ENCODE assay signal across 7 cellular contexts in genomic region chr13:110306960-110307696, GRCh38. TPM values are rescaled to one million over a fixed set of nuclear protein-coding genes. Genes with fewer than 3 reads are reported as not detected.
DNase-seq lines count a peak whose midpoint lies in the region; ATAC-seq, FAIRE-seq and TF ChIP-seq lines count a peak whose summit lies in the region.

COL4A1 (minus strand) TSS chr13:110307157; CDS start chr13:110307027, 130 bp downstream.
COL4A2 (plus strand) TSS chr13:110307284; CDS start chr13:110307904, 620 bp downstream.

- peak within 1 kb of the TSS; percentile 93 for H3K4ac ChIP-seq in IMR-90 (ENCODE audit: low read depth, low read length)

- H2AFZ ChIP-seq in IMR-90 (replicated peaks; ENCODE audit: low read length, poor library complexity): peak within 1 kb of the TSS; percentile 83

- peak within 1 kb of the TSS; percentile 72; the same call in 1 of the 3 replicates for H2BK15ac ChIP-seq in IMR-90 (ENCODE audit: low read depth, low read length)

- H3K4me1 ChIP-seq in IMR-90 (ENCODE audit: control insufficient read depth, insufficient read depth, low read length): peaks cover 34% of the 10 kb centered on the region
- peaks cover 0 to 3% of the 10 kb centered on the region in 2 donors for H3K4me1 ChIP-seq in breast epithelium
- H3K4me1 ChIP-seq in kidney (ENCODE audit: control insufficient read depth in 1 of 2, insufficient read depth in 1 of 2, low read depth in 1 of 2, low read length in 2 of 2): peaks cover 40 to 60% of the 10 kb centered on the region in 2 donors
- peaks cover 24 to 86% (median 71%) of the 10 kb centered on the region in 5 donors for H3K4me1 ChIP-seq in subcutaneous abdominal adipose tissue (ENCODE audit: control insufficient read depth in 5 of 5, insufficient read depth in 5 of 5, low read length in 5 of 5)

- H4K5ac ChIP-seq in IMR-90 (ENCODE audit: low read depth, low read length): peak within 1 kb of the TSS; percentile 42

- peak within 1 kb of the TSS; percentile 78 for H3K27ac ChIP-seq in IMR-90 (ENCODE audit: insufficient read depth, low read length)
- H3K27ac ChIP-seq in breast epithelium: peak within 1 kb of the TSS; percentile 87 to 96
- peak within 1 kb of the TSS; percentile 89 to 94 for H3K27ac ChIP-seq in kidney (ENCODE audit: low read depth in 2 of 2, low read length in 2 of 2)
- peak within 1 kb of the TSS; percentile 99 for H3K27ac ChIP-seq in subcutaneous abdominal adipose tissue (ENCODE audit: low read depth, low read length)

- ATAC-seq in IMR-90 (ENCODE audit: low read depth) (peak; percentile 67), GM19324 (IDR thresholded peaks at IDR 0.05; ENCODE audit: low FRiP score, unreplicated experiment) (no peak), HG02973 (IDR thresholded peaks at IDR 0.05; ENCODE audit: unreplicated experiment) (no peak), HG03108 (IDR thresholded peaks at IDR 0.05; ENCODE audit: unreplicated experiment) (no peak)

- H4K20me1 ChIP-seq in IMR-90 (ENCODE audit: insufficient read depth, low read length): peaks cover 74% of the 10 kb centered on the region

- peak within 1 kb of the TSS; percentile 87 for H3K56ac ChIP-seq in IMR-90 (ENCODE audit: extremely low read depth, insufficient read depth, low read length)

- POLR2A ChIA-PET in IMR-90 (lab: Charles Lee; ENCODE audit: unreplicated experiment): interaction anchor here (0.7 to 1.6 kb wide), 10 partner anchors 17 to 103 kb away, joined by 3 to 9 read pairs (median 4); no protein-coding TSS in a partner anchor

- peak within 1 kb of the TSS; percentile 64 for H3K18ac ChIP-seq in IMR-90 (ENCODE audit: low read depth, low read length)

- peak within 1 kb of the TSS; percentile 75 for H2BK120ac ChIP-seq in IMR-90 (ENCODE audit: low read depth, low read length)

- peak within 1 kb of the TSS; percentile 93 for H3K4me2 ChIP-seq in IMR-90 (ENCODE audit: low read depth, low read length)

- peak within 1 kb of the TSS; percentile 96 for H3K14ac ChIP-seq in IMR-90 (replicated peaks; ENCODE audit: low read depth, low read length)

- H3K4me3 ChIP-seq in IMR-90 (ENCODE audit: insufficient read depth, low read depth, low read length) (peak within 1 kb of the TSS; percentile 84), breast epithelium (peak within 1 kb of the TSS; percentile 64 to 96 (median 78)), kidney (ENCODE audit: low read length in 2 of 2) (peak within 1 kb of the TSS; percentile 93 to 96), subcutaneous abdominal adipose tissue (ENCODE audit: low read depth in 1 of 5, low read length in 5 of 5) (peak within 1 kb of the TSS; percentile 94 to 99 (median 97))

- DNase-seq in IMR-90 (peak; percentile 77), breast epithelium (ENCODE audit: low spot score in 2 of 2) (peak; percentile 57 to 65), kidney (peak; percentile 95)

- H3K27me3 ChIP-seq in IMR-90 (ENCODE audit: control insufficient read depth, insufficient read depth, low read length) (no peaks in the 10 kb centered on the region), breast epithelium (peaks cover 0 to 14% of the 10 kb centered on the region in 2 donors), subcutaneous abdominal adipose tissue (ENCODE audit: control insufficient read depth in 5 of 5, insufficient read depth in 4 of 5, low read length in 5 of 5) (peaks cover 0 to 10% (median 0%) of the 10 kb centered on the region in 5 donors)

- H3K36me3 ChIP-seq in IMR-90 (ENCODE audit: control insufficient read depth, insufficient read depth, low read length): peaks cover 42% of the 10 kb centered on the region
- H3K36me3 ChIP-seq in breast epithelium: no peaks in the 10 kb centered on the region
- H3K36me3 ChIP-seq in kidney (ENCODE audit: control insufficient read depth in 1 of 2, insufficient read depth in 2 of 2, low read length in 2 of 2): no peaks in the 10 kb centered on the region
- peaks cover 0 to 35% (median 7%) of the 10 kb centered on the region in 5 donors for H3K36me3 ChIP-seq in subcutaneous abdominal adipose tissue (ENCODE audit: control insufficient read depth in 5 of 5, insufficient read depth in 5 of 5, low read length in 5 of 5)

- H2AK9ac ChIP-seq in IMR-90 (replicated peaks; ENCODE audit: low read depth, low read length, poor library complexity): peak within 1 kb of the TSS; percentile 93

- peaks cover 37% of the 10 kb centered on the region for H3K9me1 ChIP-seq in IMR-90 (ENCODE audit: insufficient read depth, low read length)

- intact Hi-C loops in IMR-90 (cut with micrococcal nuclease) (loop anchor here (1.0 to 2.0 kb wide), 2 partner anchors 34 to 105 kb away; no protein-coding TSS in a partner anchor), breast epithelium (cut with DNase I; ENCODE audit: low total_unique reads) (no loop called here), kidney (cut with DNase I) (loop anchor here (10.0 kb wide), 1 partner anchor 108 kb away; no protein-coding TSS in a partner anchor)

- WGBS in IMR-90 (ENCODE audit: extremely low coverage in 2 of 2, insufficient read length in 1 of 2), 2 experiments: 0% methylated on average over 13 of the region's 89 CpGs; no CpG with 5 or more reads in 1 of the 2 experiments

- H4K91ac ChIP-seq in IMR-90 (ENCODE audit: insufficient read depth, low read depth, low read length): peak within 1 kb of the TSS; percentile 91

- dilution Hi-C loops in IMR-90 (cut with HindIII; ENCODE audit: low sequenced_read_pairs, unreplicated experiment): no loop called here

- peak within 1 kb of the TSS; percentile 89 for H2BK5ac ChIP-seq in IMR-90 (ENCODE audit: low read depth, low read length, poor library complexity, severe bottlenecking)

- peaks cover 4 to 66% of the 10 kb centered on the region in 2 experiments; a peak in 2 of 4 replicates for H3K79me1 ChIP-seq in IMR-90 (ENCODE audit: low read depth in 1 of 2, low read length in 2 of 2)

- in situ Hi-C loops in IMR-90 (cut with MboI; ENCODE audit: low sequenced_read_pairs): no loop called here

- no peaks in the 10 kb centered on the region for H3K9me3 ChIP-seq in IMR-90 (ENCODE audit: control insufficient read depth, insufficient read depth, low read length)
- H3K9me3 ChIP-seq in breast epithelium: no peaks in the 10 kb centered on the region
- H3K9me3 ChIP-seq in kidney (ENCODE audit: control insufficient read depth in 1 of 2, low read length in 2 of 2): no peaks in the 10 kb centered on the region
- H3K9me3 ChIP-seq in subcutaneous abdominal adipose tissue (ENCODE audit: control insufficient read depth in 5 of 5, low read length in 5 of 5): no peaks in the 10 kb centered on the region

- H2AK5ac ChIP-seq in IMR-90 (ENCODE audit: low read depth, low read length): peak within 1 kb of the TSS; percentile 94

- peak within 1 kb of the TSS; percentile 29 for H2BK20ac ChIP-seq in IMR-90 (ENCODE audit: low read depth, low read length)

- CTCF ChIA-PET in IMR-90 (lab: Yijun Ruan, JAX): interaction anchor here (1.3 to 2.6 kb wide), 2 partner anchors 16 to 59 kb away, joined by 5 to 6 read pairs; no protein-coding TSS in a partner anchor

- TF ChIP-seq POLR2A in IMR-90 (IDR thresholded peaks at IDR 0.05; ENCODE audit: low read depth, low read length): peak; percentile 99
- TF ChIP-seq POLR2A in breast epithelium (IDR thresholded peaks at IDR 0.05): peak; percentile 20

- peak within 1 kb of the TSS; percentile 69 to 84; a peak in 3 of 4 replicates for H4K8ac ChIP-seq in IMR-90 (ENCODE audit: low read depth in 2 of 2, low read length in 2 of 2)

- FAIRE-seq in kidney (lab: Jason Lieb, UNC): no peak

- peak within 1 kb of the TSS; percentile 93 for H3K23ac ChIP-seq in IMR-90 (ENCODE audit: low read depth, low read length)

- TSS peak; percentile 82 for BruUV-seq in IMR-90 (replicated peaks; lab: Mats Ljungman, UMichigan)

- H3K9ac ChIP-seq in IMR-90 (ENCODE audit: low read depth, low read length) (peak within 1 kb of the TSS; percentile 96), kidney (ENCODE audit: low read length in 2 of 2) (peak within 1 kb of the TSS; percentile 90 to 99), subcutaneous abdominal adipose tissue (ENCODE audit: low read length in 5 of 5) (peak within 1 kb of the TSS; percentile 95 to 99 (median 96))

- no peak; the same call in 1 of the 2 replicates for TF ChIP-seq RAD21 in IMR-90 (IDR thresholded peaks at IDR 0.05; ENCODE audit: low read length)

- TF ChIP-seq CTCF in IMR-90 (conservative IDR thresholded peaks at IDR 0.05; ENCODE audit: low read depth, low read length) (no peak), breast epithelium (IDR thresholded peaks at IDR 0.05) (no peak), kidney (IDR thresholded peaks at IDR 0.05; ENCODE audit: borderline replicate concordance, extremely low read depth, insufficient read depth) (no peak)

TF ChIP-seq in IMR-90, 13 proteins besides CTCF, POLR2A, EP300 and RAD21:
- TF ChIP-seq BHLHE40 (IDR thresholded peaks at IDR 0.05; ENCODE audit: low read depth, low read length) (no peak), SMC3 (IDR thresholded peaks at IDR 0.05; ENCODE audit: low read depth, low read length) (peak; percentile 4; the same call in 1 of the 2 replicates), MAFK (IDR thresholded peaks at IDR 0.05; ENCODE audit: low read depth, low read length) (no peak), CEBPB (IDR thresholded peaks at IDR 0.05; ENCODE audit: low read depth, low read length) (no peak), MAZ (IDR thresholded peaks at IDR 0.05; ENCODE audit: borderline replicate concordance, low read depth, low read length) (peak; percentile 76; the same call in 1 of the 2 replicates)
TF ChIP-seq in IMR-90: peak in this region for 2.

RNA-seq across cellular contexts. Expression of gene COL4A1, which starts in this region (rescaled TPM):
- total RNA-seq in IMR-90 (2012; rRNA removed): 230 and 263 TPM in 2 replicates
- polyA plus RNA-seq in IMR-90 (2012; rRNA removed): 301 and 337 TPM in 2 replicates
- 173 and 272 TPM in 2 replicates for polyA plus RNA-seq in IMR-90 (2012; cell fraction: cytosol; rRNA removed)
- 217 and 287 TPM in 2 replicates for polyA plus RNA-seq in IMR-90 (2012; cell fraction: nucleus; rRNA removed; ENCODE audit: low replicate concordance)
- total RNA-seq in breast epithelium: 1,000 to 10,000 TPM in 1 of 3 donors, 100 to 1,000 TPM in 2; 118 to 1,008 (median 370) TPM
- total RNA-seq in kidney: 218 TPM
- 53.0 TPM for polyA plus RNA-seq in kidney (ENCODE audit: insufficient read depth, low read depth, low replicate concordance)

RNA-seq across cellular contexts. Expression of gene COL4A2, which starts in this region (rescaled TPM):
- total RNA-seq in IMR-90 (2012; rRNA removed): 90.7 and 97.5 TPM in 2 replicates
- polyA plus RNA-seq in IMR-90 (2012; rRNA removed): 457 and 533 TPM in 2 replicates
- polyA plus RNA-seq in IMR-90 (2012; cell fraction: cytosol; rRNA removed): 220 and 733 TPM in 2 replicates
- 553 and 1,147 TPM in 2 replicates for polyA plus RNA-seq in IMR-90 (2012; cell fraction: nucleus; rRNA removed; ENCODE audit: low replicate concordance)
- 100 to 1,000 TPM; 107 to 841 (median 307) TPM for total RNA-seq in breast epithelium
- total RNA-seq in kidney: 265 TPM
- polyA plus RNA-seq in kidney (ENCODE audit: insufficient read depth, low read depth, low replicate concordance): 126 TPM
